Comparison of ENCODE assay signal across 8 cellular contexts in the genomic region with DNA sequence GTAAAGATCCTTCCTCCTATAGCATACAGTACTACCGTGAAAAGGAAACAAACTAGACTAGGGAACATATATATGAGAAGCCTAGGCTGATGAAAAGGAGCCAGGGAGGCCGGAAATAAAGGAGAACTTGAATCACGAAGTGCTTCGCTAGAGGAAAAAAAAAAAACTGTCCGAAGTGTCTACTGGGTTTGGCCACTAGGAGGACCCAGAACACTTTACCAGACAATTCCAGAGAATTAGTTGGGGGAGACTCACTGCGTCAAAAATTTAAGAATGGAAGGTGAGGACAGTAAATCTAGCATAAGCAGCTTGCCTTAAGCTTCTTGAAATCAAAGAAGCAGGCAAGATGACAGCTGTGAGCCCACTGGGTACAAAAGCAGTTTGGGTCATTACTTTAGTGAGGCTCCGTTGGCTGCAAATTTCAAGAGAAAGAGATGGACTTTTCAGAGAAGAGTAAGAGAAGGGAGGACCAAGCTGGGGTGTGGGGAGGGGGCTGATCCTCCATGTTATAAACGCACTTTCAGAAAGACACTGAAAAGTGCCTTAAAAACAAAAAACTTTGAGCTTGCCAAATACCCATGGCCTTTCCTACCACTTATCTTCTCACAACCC. TPM values are rescaled to one million over a fixed set of nuclear protein-coding genes. Genes with fewer than 3 reads are reported as not detected.
DNase-seq lines count a peak whose midpoint lies in the region.

No MANE protein-coding gene starts in this region.

- no peaks in the 10 kb centered on the region for H3K27me3 Mint-ChIP-seq in T-helper 1 cell treated with Interleukin-12 subunit alpha and Interleukin-12 subunit beta and Interleukin-4 antibody, amounts not matched to agents 30 μg/mL and 1 μg/mL, for 36 hours (ENCODE audit: low read depth)

- H3K27ac Mint-ChIP-seq in T-helper 1 cell treated with Interleukin-12 subunit alpha and Interleukin-12 subunit beta and Interleukin-4 antibody, amounts not matched to agents 30 μg/mL and 1 μg/mL, for 36 hours: peak overlapping the region; percentile 66

- H3K4me1 Mint-ChIP-seq in T-helper 1 cell treated with Interleukin-12 subunit alpha and Interleukin-12 subunit beta and Interleukin-4 antibody, amounts not matched to agents 30 μg/mL and 1 μg/mL, for 36 hours (ENCODE audit: low read depth): peaks cover 38% of the 10 kb centered on the region

- H3K36me3 Mint-ChIP-seq in T-helper 1 cell treated with Interleukin-12 subunit alpha and Interleukin-12 subunit beta and Interleukin-4 antibody, amounts not matched to agents 30 μg/mL and 1 μg/mL, for 36 hours (ENCODE audit: low read depth): peaks cover 9% of the 10 kb centered on the region

- no peak overlapping the region for H3K4me3 Mint-ChIP-seq in T-helper 1 cell treated with Interleukin-12 subunit alpha and Interleukin-12 subunit beta and Interleukin-4 antibody, amounts not matched to agents 30 μg/mL and 1 μg/mL, for 36 hours

- H3K9me3 Mint-ChIP-seq in T-helper 1 cell treated with Interleukin-12 subunit alpha and Interleukin-12 subunit beta and Interleukin-4 antibody, amounts not matched to agents 30 μg/mL and 1 μg/mL, for 36 hours: peaks cover 12% of the 10 kb centered on the region

- peak; percentile 25 for DNase-seq in NCI-H2196 (lab: John Stamatoyannopoulos, UW; ENCODE audit: unreplicated experiment)
- no peak for DNase-seq in NCI-H2196 treated with DMSO at 0.1 percent for 48 hours (lab: John Stamatoyannopoulos, UW; ENCODE audit: unreplicated experiment)
- DNase-seq in HuH-7.5 (ENCODE audit: low spot score): peak; percentile 50
- peak; percentile 79 for DNase-seq in fibroblast of peridontal ligament (ENCODE audit: extremely low read depth)
- peak; percentile 35 for DNase-seq in non-pigmented ciliary epithelial cell (ENCODE audit: low read depth)
- no peak for DNase-seq in NCI-H2081 (lab: John Stamatoyannopoulos, UW)
- no peak for DNase-seq in ureter (ENCODE audit: low spot score)

RNA-seq across cellular contexts. Expression of gene P4HA2, which starts 47.4 kb away (rescaled TPM):
- 39.7 TPM for total RNA-seq in ureter

Comparison
In these comparisons a context has a peak if more than half of its experiments do, and no peak if none do; other contexts are left out.
1. DNase-seq: peak in NCI-H2196 (single experiment), HuH-7.5 (single experiment), fibroblast of peridontal ligament (single experiment) and non-pigmented ciliary epithelial cell (single experiment); none in NCI-H2196 treated with DMSO at 0.1 percent for 48 hours (single experiment), NCI-H2081 (0 of 2) and ureter (single experiment).